ENCODE assay signal across 9 cellular contexts in the genomic region with DNA sequence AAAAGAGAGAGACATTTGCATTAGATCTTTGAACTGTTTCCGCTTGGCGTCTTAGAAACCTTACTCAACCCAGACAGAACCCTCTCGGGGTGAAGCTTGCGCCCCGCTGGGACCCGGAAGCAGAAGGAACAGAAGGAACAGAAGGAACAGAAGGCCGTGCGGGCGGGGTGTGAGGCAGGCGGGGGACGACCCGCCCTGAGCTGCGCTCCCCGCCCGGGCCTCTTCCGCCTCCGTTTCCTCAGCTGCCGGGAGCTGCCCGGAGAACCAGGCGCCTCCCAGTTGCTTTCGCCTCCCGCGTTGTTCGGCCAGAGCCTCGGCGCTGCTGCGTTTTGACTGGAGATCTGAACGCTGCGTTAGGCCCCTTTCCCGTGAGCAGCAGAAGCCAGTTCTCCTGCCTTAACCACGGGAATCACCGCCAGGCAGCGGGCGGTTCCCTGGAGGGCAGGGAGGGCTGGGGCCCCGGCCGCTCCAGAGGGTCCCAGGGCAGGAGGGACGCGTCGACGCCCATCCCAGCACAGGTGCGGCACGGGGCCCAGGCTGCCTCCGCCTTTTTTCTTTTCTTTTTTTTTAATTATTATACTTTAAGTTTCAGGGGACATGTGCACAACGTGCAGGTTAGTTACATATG. TPM values are rescaled to one million over a fixed set of nuclear protein-coding genes. Genes with fewer than 3 reads are reported as not detected.
A peak's percentile ranks its signal among the peaks of the same experiment; 100 is the strongest.
DNase-seq lines count a peak whose midpoint lies in the region; ATAC-seq and TF ChIP-seq lines count a peak whose summit lies in the region.
"Had no signal": no experiment of that assay in that cellular context is flagged by ENCODE, and none has a peak within 500 bp of the region (broad histone marks: within the 10 kb centered on the region; RNA-seq: fewer than 3 reads in every experiment).

No MANE protein-coding gene starts in this region.

- H3K27ac Mint-ChIP-seq in MCF 10A (ENCODE audit: low read depth, unreplicated experiment): peak overlapping the region; percentile 27

- no peaks in the 10 kb centered on the region for H3K27me3 Mint-ChIP-seq in MCF 10A (ENCODE audit: insufficient read depth, unreplicated experiment)

- CTCF ChIA-PET in MCF 10A (lab: Yijun Ruan, JAX): interaction anchor here (0.7 kb wide), 1 partner anchor 703 kb away, joined by 5 read pairs; no protein-coding TSS in a partner anchor

- H3K4me3 ChIP-seq in NB4 (ENCODE audit: low read depth, low read length): peak overlapping the region; percentile 21
- H3K4me3 ChIP-seq in skin epidermis: peak overlapping the region in 5 of 7 experiments; percentile 6 to 33 (median 15)

- intact Hi-C loops in MCF 10A (cut with micrococcal nuclease): no loop called here

- DNase-seq in NCI-H146 (lab: John Stamatoyannopoulos, UW) (peak; percentile 45), NCI-H146 treated with DMSO at 0.1 percent for 48 hours (lab: John Stamatoyannopoulos, UW; ENCODE audit: unreplicated experiment) (no peak), NB4 (ENCODE audit: low read depth) (peak; percentile 87), MCF 10A (ENCODE audit: unreplicated experiment) (no peak), T-helper 9 cell (no peak), NCI-H1930 (lab: John Stamatoyannopoulos, UW) (no peak)

- no peak for TF ChIP-seq CTCF in NB4 (IDR thresholded peaks at IDR 0.05; ENCODE audit: low read depth, low read length)
- no peak for TF ChIP-seq CTCF in MCF 10A (IDR thresholded peaks at IDR 0.05; ENCODE audit: unreplicated experiment)

- peaks cover 14% of the 10 kb centered on the region for H3K9me3 Mint-ChIP-seq in MCF 10A (ENCODE audit: unreplicated experiment)

- TF ChIP-seq POLR2A in NB4 (IDR thresholded peaks at IDR 0.05; ENCODE audit: extremely low read depth, insufficient read length): no peak

- POLR2A ChIA-PET in MCF 10A (lab: Yijun Ruan, JAX): no interaction called here

- BruUV-seq in MCF 10A (replicated peaks; lab: Mats Ljungman, UMichigan): no TSS peak

- H3K36me3 Mint-ChIP-seq in MCF 10A (ENCODE audit: insufficient read depth, unreplicated experiment): no peaks in the 10 kb centered on the region

- peak overlapping the region in 6 of 21 experiments; percentile 1 to 80 (median 56) for H3K27ac ChIP-seq in skin epidermis
- H3K27ac ChIP-seq: 22Rv1 had no signal

- peaks cover 7% of the 10 kb centered on the region for H3K4me1 Mint-ChIP-seq in MCF 10A (ENCODE audit: insufficient read depth, unreplicated experiment)

- no peak for ATAC-seq in HG03196 (IDR thresholded peaks at IDR 0.05; ENCODE audit: unreplicated experiment)

- H3K4me3 Mint-ChIP-seq in MCF 10A (ENCODE audit: unreplicated experiment): peak overlapping the region; percentile 57

RNA-seq across cellular contexts. Expression of a gene that starts 19.3 kb away (rescaled TPM):
- 4.3 and 5.4 TPM in 2 replicates for total RNA-seq in MCF 10A (2022)

Comparison
In these comparisons a context has a peak if more than half of its experiments do, and no peak if none do; other contexts are left out.
1. DNase-seq: peak in NCI-H146 (single experiment) and NB4 (single experiment); none in NCI-H146 treated with DMSO at 0.1 percent for 48 hours (single experiment), MCF 10A (single experiment), T-helper 9 cell (single experiment) and NCI-H1930 (0 of 2).